23 cellular contexts compared by ENCODE assay signal in the genomic region with DNA sequence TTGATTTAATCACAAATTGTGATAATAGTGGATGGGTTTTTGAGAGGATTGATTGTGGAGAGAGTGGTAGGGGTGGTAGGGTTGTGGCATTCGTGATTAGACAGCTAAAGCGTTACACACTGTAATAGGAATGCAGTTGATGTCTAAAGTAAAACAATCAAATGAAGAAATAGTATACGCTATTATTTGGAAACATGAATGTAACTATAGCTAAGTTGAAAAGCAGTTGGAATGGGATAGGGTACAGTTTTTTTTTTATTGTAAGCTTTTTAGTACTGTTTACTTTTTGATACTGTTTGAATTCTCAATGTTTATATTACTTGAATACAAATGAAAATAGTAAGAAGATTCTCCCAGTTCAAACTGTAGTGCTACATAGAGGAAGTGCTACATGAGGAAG. TPM values are rescaled to one million over a fixed set of nuclear protein-coding genes. Genes with fewer than 3 reads are reported as not detected.
DNase-seq lines count a peak whose midpoint lies in the region; FAIRE-seq and TF ChIP-seq lines count a peak whose summit lies in the region.
"Had no signal": no experiment of that assay in that cellular context is flagged by ENCODE, and none has a peak within 500 bp of the region (broad histone marks: within the 10 kb centered on the region; RNA-seq: fewer than 3 reads in every experiment).

No MANE protein-coding gene starts in this region.

- no peaks in the 10 kb centered on the region for H3K79me2 ChIP-seq in GM23248 (ENCODE audit: insufficient read depth)
- no peaks in the 10 kb centered on the region for H3K79me2 ChIP-seq in OCI-LY7 (ENCODE audit: insufficient read depth, low read depth, low read length)

- no TSS peak for BruUV-seq in OCI-LY7 (replicated peaks; lab: Mats Ljungman, UMichigan)

- H3K9me2 ChIP-seq in GM23248 (ENCODE audit: insufficient read depth), result no peaks in the 10 kb centered on the region
- H3K9me2 ChIP-seq in OCI-LY7 (ENCODE audit: insufficient read depth, low read length), result no peaks in the 10 kb centered on the region

- WGBS in GM23248 (ENCODE audit: low coverage in 1 of 2, low lambda C conversion rate in 2 of 2, missing lambda C conversion rate in 2 of 2), 2 experiments, result 69 to 78% methylated on average over 3 of the region's 3 CpGs

- H3K27ac Mint-ChIP-seq in activated T-cell treated with anti-CD3 and anti-CD28 coated beads, Interleukin-2, amount 50 U/mL, for 24 hours, result no peak overlapping the region
- H3K27ac Mint-ChIP-seq: CD4-positive, alpha-beta memory T cell; HFFc6 had no signal

- no peak for FAIRE-seq in bronchial epithelial cell (lab: Jason Lieb, UNC)
- FAIRE-seq: A549, GM12891, GM18507, H54 had no signal

- H3K27ac ChIP-seq in AG04450 (ENCODE audit: low read depth, low read length) (no peak overlapping the region), GM23248 (no peak overlapping the region), OCI-LY7 (ENCODE audit: low read depth, low read length, poor library complexity, severe bottlenecking) (no peak overlapping the region)
- H3K27ac ChIP-seq: 22Rv1, A549 had no signal

- DNase-seq in AG04450 (ENCODE audit: low read depth, low spot score) (peak; percentile 26), bronchial epithelial cell (ENCODE audit: low read depth) (peak; percentile 25), fibroblast of gingiva (ENCODE audit: low read depth) (peak; percentile 43), iris pigment epithelial cell (ENCODE audit: low read depth) (peak; percentile 43), GM23248 (no peak), OCI-LY7 (ENCODE audit: low spot score) (no peak)
- DNase-seq in activated T-cell treated with anti-CD3 and anti-CD28 coated beads, Interleukin-2, amount 50 U/mL, for 24 hours, result no peak
- DNase-seq: ACHN; C1 segment of cervical spinal cord; Calu3; CD4-positive, alpha-beta memory T cell; COR-L47; DMS53; DMS79 treated with DMSO at 0.1 percent for 48 hours; GF-D8; GOT3; HFFc6 had no signal

- H3K4me3 Mint-ChIP-seq in activated T-cell treated with anti-CD3 and anti-CD28 coated beads, Interleukin-2, amount 50 U/mL, for 24 hours, result no peak overlapping the region
- H3K4me3 Mint-ChIP-seq: CD4-positive, alpha-beta memory T cell; HFFc6 had no signal

- H2AFZ ChIP-seq in GM23248 (no peak overlapping the region), OCI-LY7 (ENCODE audit: low read length) (no peak overlapping the region)

- no peak for TF ChIP-seq CTCF in AG04450 (IDR thresholded peaks at IDR 0.05; ENCODE audit: low read depth, low read length)
- TF ChIP-seq CTCF in bronchial epithelial cell (IDR thresholded peaks at IDR 0.05; ENCODE audit: insufficient read depth, low read length, severe bottlenecking), result no peak
- TF ChIP-seq CTCF in OCI-LY7 (conservative IDR thresholded peaks at IDR 0.05; ENCODE audit: low read length), result no peak

- intact Hi-C loops in OCI-LY7 (cut with micrococcal nuclease; ENCODE audit: unreplicated experiment), result no loop called here

- H3K9me3 ChIP-seq in AG04450 (ENCODE audit: control insufficient read depth, insufficient read depth, low read length), result no peaks in the 10 kb centered on the region
- no peaks in the 10 kb centered on the region for H3K9me3 ChIP-seq in GM23248 (ENCODE audit: low read depth)
- H3K9me3 ChIP-seq in OCI-LY7 (ENCODE audit: low read length), result no peaks in the 10 kb centered on the region
- H3K9me3 ChIP-seq: A549, HAP-1 had no signal

- H3K27me3 ChIP-seq in AG04450 (ENCODE audit: control insufficient read depth, insufficient read depth, low read length) (no peaks in the 10 kb centered on the region), bronchial epithelial cell (ENCODE audit: control insufficient read depth, insufficient read depth, low read length) (no peaks in the 10 kb centered on the region), GM23248 (replicated peaks; ENCODE audit: insufficient read depth) (no peaks in the 10 kb centered on the region)

- H3K4me1 Mint-ChIP-seq in activated T-cell treated with anti-CD3 and anti-CD28 coated beads, Interleukin-2, amount 50 U/mL, for 24 hours (ENCODE audit: low read depth), result no peaks in the 10 kb centered on the region
- H3K4me1 Mint-ChIP-seq: CD4-positive, alpha-beta memory T cell had no signal

- H3K9me3 Mint-ChIP-seq in activated T-cell treated with anti-CD3 and anti-CD28 coated beads, Interleukin-2, amount 50 U/mL, for 24 hours, result no peaks in the 10 kb centered on the region
- H3K9me3 Mint-ChIP-seq: CD4-positive, alpha-beta memory T cell; HFFc6 had no signal

- CTCF ChIA-PET in AG04450 (lab: Charles Lee) (interaction anchor here (0.8 to 1.9 kb wide), 3 partner anchors 53 to 169 kb away, joined by 3 to 9 read pairs (median 3); no protein-coding TSS in a partner anchor), OCI-LY7 (lab: Charles Lee; ENCODE audit: unreplicated experiment) (no interaction called here)

- no peak overlapping the region for H3K9ac ChIP-seq in GM23248

- H3K36me3 Mint-ChIP-seq in activated T-cell treated with anti-CD3 and anti-CD28 coated beads, Interleukin-2, amount 50 U/mL, for 24 hours (ENCODE audit: low read depth), result no peaks in the 10 kb centered on the region
- H3K36me3 Mint-ChIP-seq: CD4-positive, alpha-beta memory T cell had no signal

- POLR2A ChIA-PET in AG04450 (lab: Yijun Ruan, JAX), result no interaction called here
- POLR2A ChIA-PET in OCI-LY7 (lab: Charles Lee), result interaction anchor here (0.6 kb wide), 1 partner anchor 12 kb away, joined by 4 read pairs; no protein-coding TSS in a partner anchor

- H3K4me2 ChIP-seq in GM23248 (ENCODE audit: unreplicated experiment) (no peak overlapping the region), OCI-LY7 (ENCODE audit: low read length) (no peak overlapping the region)
- H3K4me2 ChIP-seq: A549 had no signal

- in situ Hi-C loops in GM23248 (cut with MboI), result no loop called here

- H3K4me3 ChIP-seq in AG04450 (ENCODE audit: low read depth, low read length) (no peak overlapping the region), bronchial epithelial cell (ENCODE audit: low read depth, low read length) (no peak overlapping the region), GM23248 (no peak overlapping the region), OCI-LY7 (ENCODE audit: low read depth, low read length, poor library complexity, severe bottlenecking) (no peak overlapping the region)
- H3K4me3 ChIP-seq: A549, HAP-1 had no signal

- H3K36me3 ChIP-seq in bronchial epithelial cell (ENCODE audit: control insufficient read depth, insufficient read depth, low read length) (no peaks in the 10 kb centered on the region), GM23248 (ENCODE audit: low read depth) (no peaks in the 10 kb centered on the region), OCI-LY7 (ENCODE audit: insufficient read depth, low read length) (no peaks in the 10 kb centered on the region)
- H3K36me3 ChIP-seq: HAP-1 had no signal

- no peaks in the 10 kb centered on the region for H3F3A ChIP-seq in GM23248 (ENCODE audit: insufficient read depth)

- H4K20me1 ChIP-seq in GM23248 (ENCODE audit: insufficient read depth) (no peaks in the 10 kb centered on the region), OCI-LY7 (ENCODE audit: insufficient read depth, low read length) (no peaks in the 10 kb centered on the region)

- H3K4me1 ChIP-seq in GM23248 (ENCODE audit: insufficient read depth) (no peaks in the 10 kb centered on the region; the same call in 1 of the 2 replicates), OCI-LY7 (ENCODE audit: insufficient read depth, low read length, poor library complexity, severe bottlenecking) (no peaks in the 10 kb centered on the region)
- H3K4me1 ChIP-seq: A549, HAP-1 had no signal

- no peaks in the 10 kb centered on the region for H3K27me3 Mint-ChIP-seq in activated T-cell treated with anti-CD3 and anti-CD28 coated beads, Interleukin-2, amount 50 U/mL, for 24 hours
- H3K27me3 Mint-ChIP-seq: CD4-positive, alpha-beta memory T cell had no signal

RNA-seq across cellular contexts. Expression of a gene that starts 51.8 kb away (rescaled TPM):
- polyA plus RNA-seq in AG04450 (2011; rRNA removed) (11.6 and 12.9 TPM in 2 replicates), GM23248 (2016; fragmentation: Nextera tagmentation; extraction: Ambion mirVana) (2.3 and 3.7 TPM in 2 replicates)
- 23.1 and 37.1 TPM in 2 replicates for polyA minus RNA-seq in AG04450 (2011; rRNA and poly(A)+ RNA removed)
- total RNA-seq in bronchial epithelial cell (6.8 and 10.6 TPM in 2 replicates), OCI-LY7 (2022) (not detected in 2 replicates)
- 3.8 and 5.6 TPM in 2 replicates for total RNA-seq in GM23248 (2014; rRNA removed; shearing (Covaris generic))
- not detected in 2 replicates for total RNA-seq in OCI-LY7 (2014; rRNA removed; shearing (Covaris generic))
- total RNA-seq: CD4-positive, alpha-beta memory T cell had no signal
- polyA plus RNA-seq: CD4-positive, alpha-beta memory T cell had no signal

Comparison
In these comparisons a context has a peak if more than half of its experiments do, and no peak if none do; other contexts are left out.
1. DNase-seq: peak in AG04450 (single experiment), bronchial epithelial cell (single experiment), fibroblast of gingiva (single experiment) and iris pigment epithelial cell (single experiment); none in GM23248 (single experiment), activated T-cell treated with anti-CD3 and anti-CD28 coated beads, Interleukin-2, amount 50 U/mL, for 24 hours (single experiment) and OCI-LY7 (single experiment).